ENCODE assay signal across 15 cellular contexts in the genomic region with DNA sequence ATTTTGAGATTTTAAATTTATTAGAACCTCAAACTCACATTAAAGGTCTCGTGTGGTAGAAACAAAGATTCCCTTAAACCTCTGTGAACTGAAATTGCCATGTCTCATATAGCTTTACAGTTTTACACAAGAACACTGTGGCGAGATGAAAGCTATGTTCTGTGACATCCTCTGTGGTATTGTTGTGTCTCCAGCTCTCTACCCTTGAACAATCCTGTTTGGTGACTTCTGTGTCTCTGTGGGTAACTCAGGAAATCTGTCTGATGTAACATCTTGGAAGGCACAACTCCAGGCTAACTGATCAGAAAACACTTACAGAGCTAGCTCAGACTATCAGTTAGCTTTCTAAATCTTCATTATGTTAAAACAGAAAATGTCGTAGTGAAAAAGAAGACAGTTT.
A peak's percentile ranks its signal among the peaks of the same experiment; 100 is the strongest.
DNase-seq lines count a peak whose midpoint lies in the region; ATAC-seq and TF ChIP-seq lines count a peak whose summit lies in the region.
"Had no signal": no experiment of that assay in that cellular context is flagged by ENCODE, and none has a peak within 500 bp of the region (broad histone marks: within the 10 kb centered on the region; RNA-seq: fewer than 3 reads in every experiment).

No MANE protein-coding gene starts in this region.

- no peak for ATAC-seq in GM21825 (IDR thresholded peaks at IDR 0.05; ENCODE audit: unreplicated experiment)
- ATAC-seq: A549, body of pancreas, heart left ventricle had no signal

- no TSS peak for BruUV-seq in A673 (replicated peaks; lab: Mats Ljungman, UMichigan)

- DNase-seq in SIG-M5 treated with dmso at 0.1 percent for 504 hours (lab: John Stamatoyannopoulos, UW; ENCODE audit: unreplicated experiment) (peak; percentile 17), SIG-M5 (lab: John Stamatoyannopoulos, UW) (no peak), OCI-M1 (lab: John Stamatoyannopoulos, UW) (peak; percentile 2), fibroblast of pulmonary artery (ENCODE audit: low read depth) (peak; percentile 17), A673 (ENCODE audit: low spot score) (no peak), suprapubic skin (ENCODE audit: low spot score in 2 of 2) (no peak), spleen (no peak)
- DNase-seq: activated CD4-positive, alpha-beta memory T cell treated with anti-CD3 and anti-CD28 coated beads, Interleukin-2, amount 10 ng/mL, durations not matched to agents 7 days and 5 days; activated effector memory CD4-positive, alpha-beta T cell treated with anti-CD3 and anti-CD28 coated beads, Interleukin-2, amount 50 U/mL, for 16 hours; body of pancreas; heart left ventricle; transverse colon had no signal

- WGBS in suprapubic skin = 51% methylated on average over 3 of the region's 3 CpGs
- 29 to 51% (median 35%) methylated on average over 3 of the region's 3 CpGs for WGBS in spleen, 5 donors

- CTCF ChIA-PET in A673 (lab: Charles Lee) = no interaction called here

- H3K36me3 ChIP-seq in A673 (ENCODE audit: insufficient read depth, low read length, poor library complexity, severe bottlenecking) (no peaks in the 10 kb centered on the region), suprapubic skin (no peaks in the 10 kb centered on the region), spleen (no peaks in the 10 kb centered on the region)
- H3K36me3 ChIP-seq: heart left ventricle, neutrophil, transverse colon had no signal

- TF ChIP-seq CTCF in fibroblast of pulmonary artery (IDR thresholded peaks at IDR 0.05; ENCODE audit: low read length, missing control alignments) = no peak
- no peak for TF ChIP-seq CTCF in A673 (conservative IDR thresholded peaks at IDR 0.05; ENCODE audit: low read depth, low read length)
- TF ChIP-seq CTCF in suprapubic skin (IDR thresholded peaks at IDR 0.05) = no peak
- TF ChIP-seq CTCF in spleen (IDR thresholded peaks at IDR 0.05 in 8 of 11, conservative IDR thresholded peaks at IDR 0.05 in 3 of 11) = no peak

- intact Hi-C loops in A673 (cut with micrococcal nuclease; ENCODE audit: unreplicated experiment) (no loop called here), spleen (cut with DNase I; ENCODE audit: low total_unique reads) (no loop called here)

- H3K4me3 ChIP-seq in fibroblast of pulmonary artery (replicated peaks; ENCODE audit: low read depth, low read length) (no peak overlapping the region), A673 (ENCODE audit: low read depth, low read length, poor library complexity, severe bottlenecking) (no peak overlapping the region), suprapubic skin (no peak overlapping the region), spleen (no peak overlapping the region)
- H3K4me3 ChIP-seq: A549, body of pancreas, heart left ventricle, transverse colon had no signal

- H3K9me3 ChIP-seq in A673 (ENCODE audit: low read depth, low read length, poor library complexity, severe bottlenecking) = no peaks in the 10 kb centered on the region
- H3K9me3 ChIP-seq in suprapubic skin = no peaks in the 10 kb centered on the region
- H3K9me3 ChIP-seq in spleen = peaks cover 0 to 3% (median 0%) of the 10 kb centered on the region in 8 donors
- H3K9me3 ChIP-seq: A549, body of pancreas, heart left ventricle, neutrophil, transverse colon had no signal

- peaks cover 3% of the 10 kb centered on the region for H3K4me1 ChIP-seq in A673 (ENCODE audit: insufficient read depth, low read length, poor library complexity, severe bottlenecking)
- H3K4me1 ChIP-seq in suprapubic skin = no peaks in the 10 kb centered on the region
- peaks cover 0 to 4% (median 0%) of the 10 kb centered on the region in 6 donors for H3K4me1 ChIP-seq in spleen
- H3K4me1 ChIP-seq: A549, body of pancreas, transverse colon had no signal

- TF ChIP-seq POLR2A in suprapubic skin (IDR thresholded peaks at IDR 0.05) (no peak), spleen (IDR thresholded peaks at IDR 0.05) (no peak)

- H3K27me3 ChIP-seq in A673 (replicated peaks; ENCODE audit: insufficient read depth, low read depth, low read length, poor library complexity) (no peaks in the 10 kb centered on the region), suprapubic skin (no peaks in the 10 kb centered on the region), spleen (replicated peaks in 1 of 7) (no peaks in the 10 kb centered on the region)
- H3K27me3 ChIP-seq: body of pancreas, heart left ventricle, neutrophil, transverse colon had no signal

- POLR2A ChIA-PET in A673 (lab: Charles Lee; ENCODE audit: low non-redundant PET) = no interaction called here

- H3K27ac ChIP-seq in A673 (ENCODE audit: low read depth, low read length, poor library complexity, severe bottlenecking) (no peak overlapping the region), suprapubic skin (no peak overlapping the region), spleen (no peak overlapping the region)
- H3K27ac ChIP-seq: A549, body of pancreas, heart left ventricle, neutrophil, transverse colon had no signal

- TF ChIP-seq EP300 in suprapubic skin (IDR thresholded peaks at IDR 0.05) = no peak

Comparison
In these comparisons a context has a peak if more than half of its experiments do, and no peak if none do; other contexts are left out.
1. DNase-seq: peak in SIG-M5 treated with dmso at 0.1 percent for 504 hours (single experiment), OCI-M1 (single experiment) and fibroblast of pulmonary artery (single experiment); none in SIG-M5 (single experiment), A673 (single experiment), suprapubic skin (0 of 2) and spleen (single experiment).